Comparison of ENCODE assay signal across 1 cellular context in genomic region chr5:107577551-107577950, GRCh38.
TF ChIP-seq lines count a peak whose summit lies in the region.

No MANE protein-coding gene starts in this region.

TF ChIP-seq in H1, 55 proteins besides CTCF, POLR2A, EP300 and RAD21:
- TF ChIP-seq ZNF274 (IDR thresholded peaks at IDR 0.05; ENCODE audit: borderline replicate concordance, extremely low read depth, low read length) (no peak), KDM4A (IDR thresholded peaks at IDR 0.05; ENCODE audit: low read depth, low read length, severe bottlenecking) (no peak), ASH2L (IDR thresholded peaks at IDR 0.05; ENCODE audit: low read length) (no peak)
